8 cellular contexts compared by ENCODE assay signal in genomic region chr1:1943834-1944570, GRCh38. TPM values are rescaled to one million over a fixed set of nuclear protein-coding genes. Genes with fewer than 3 reads are reported as not detected.
DNase-seq lines count a peak whose midpoint lies in the region; ATAC-seq, FAIRE-seq and TF ChIP-seq lines count a peak whose summit lies in the region.

No MANE protein-coding gene starts in this region.

- peaks cover 13% of the 10 kb centered on the region for H3K79me2 ChIP-seq in HepG2 (ENCODE audit: insufficient read depth, low read length)

- no peak for TF ChIP-seq POLR2A in HepG2 (IDR thresholded peaks at IDR 0.05; ENCODE audit: insufficient read depth in 1 of 2, low read depth in 2 of 2, low read length in 2 of 2)

- in situ Hi-C loops in HepG2 (cut with HindIII; ENCODE audit: extremely low pct_ligation_motif_present, low pct_unique_long_range_greater_than_20kb) = no loop called here

- POLR2A ChIA-PET in WTC11 (lab: Charles Lee) = interaction anchor here (0.5 kb wide), 1 partner anchor 99 kb away, joined by 3 read pairs; no protein-coding TSS in a partner anchor
- POLR2A ChIA-PET in HepG2 (lab: Yijun Ruan, JAX) = interaction anchor here (0.6 to 4.3 kb wide), 11 partner anchors 8 to 103 kb away, joined by 3 to 55 read pairs (median 11); partner anchors contain the start of gene TMEM52

- H4K20me1 ChIP-seq in HepG2 (ENCODE audit: insufficient read depth, low read length) = 0 out of 2 replicates have a peak, but pooled peaks cover 3% of the 10 kb centered on the region

- intact Hi-C loops in HepG2 (cut with micrococcal nuclease; ENCODE audit: unreplicated experiment) = no loop called here

- ATAC-seq in WTC11 (peak; percentile 94), HepG2 (peak; percentile 77), HG03565 (IDR thresholded peaks at IDR 0.05; ENCODE audit: unreplicated experiment) (no peak)

- peak overlapping the region; percentile 43 for H3K4me3 Mint-ChIP-seq in WTC11

- CTCF ChIA-PET in WTC11 (lab: Charles Lee) = interaction anchor here (0.6 to 4.3 kb wide), 38 partner anchors 8 to 231 kb away, joined by 3 to 80 read pairs (median 4); partner anchors contain the start of genes CALML6, GABRD and PRKCZ
- CTCF ChIA-PET in HepG2 (lab: Yijun Ruan, JAX; ENCODE audit: low intra/inter-chr PET ratio, low total read pairs) = interaction anchor here (1.6 to 1.8 kb wide), 3 partner anchors 16 to 103 kb away, joined by 4 to 7 read pairs (median 5); no protein-coding TSS in a partner anchor

- H3K4me2 ChIP-seq in HepG2 (ENCODE audit: low read depth, low read length) = peak overlapping the region; percentile 95

- TF ChIP-seq CTCF in WTC11 (IDR thresholded peaks at IDR 0.05) (peak; percentile 91), HepG2 (CRISPR knock-in tag; IDR thresholded peaks at IDR 0.05) (peak; percentile 100)

- no peak overlapping the region; the same call in 1 of the 2 replicates for H3K27ac Mint-ChIP-seq in WTC11

- DNase-seq in Daoy (ENCODE audit: low read depth) = peak; percentile 70
- peak; percentile 34 for DNase-seq in M059J (ENCODE audit: low read depth)
- peak; percentile 85 for DNase-seq in WTC11 (ENCODE audit: low spot score)
- peak; percentile 32 for DNase-seq in central memory CD4-positive, alpha-beta T cell
- DNase-seq in HepG2 (ENCODE audit: low spot score) = peak; percentile 61
- peak; percentile 16 for DNase-seq in stimulated activated CD8-positive, alpha-beta memory T cell treated with anti-CD3 and anti-CD28 coated beads, Interleukin-12 subunit alpha, Interleukin-12 subunit beta, amount 100 ng/mL, for 24 hours (ENCODE audit: extremely low read depth)
- DNase-seq in ureter (ENCODE audit: low spot score) = no peak

- H3K27me3 Mint-ChIP-seq in WTC11 (ENCODE audit: low read depth) = no peaks in the 10 kb centered on the region

- FAIRE-seq in HepG2 (lab: Jason Lieb, UNC) = peak; percentile 51

- H3K9me3 ChIP-seq in HepG2 (ENCODE audit: low read length) = no peaks in the 10 kb centered on the region

- H3K4me3 ChIP-seq in HepG2 (replicated peaks in 1 of 3; ENCODE audit: insufficient read depth in 1 of 3, low read depth in 2 of 3, low read length in 3 of 3) = peak overlapping the region; percentile 67 to 87 (median 67)

- no peaks in the 10 kb centered on the region for H3K36me3 Mint-ChIP-seq in WTC11

- no peak for TF ChIP-seq EP300 in HepG2 (IDR thresholded peaks at IDR 0.05; ENCODE audit: low read depth in 2 of 2, low read length in 2 of 2)
- no peak; the same call in 1 of the 2 replicates for TF ChIP-seq EP300 in HepG2 (CRISPR knock-in tag; IDR thresholded peaks at IDR 0.05; ENCODE audit: borderline replicate concordance)

- 6% methylated on average over 9 of the region's 37 CpGs for WGBS in HepG2 (ENCODE audit: low lambda C conversion rate)

- H3K9ac ChIP-seq in HepG2 (ENCODE audit: insufficient read depth, low read depth, low read length) = peak overlapping the region; percentile 84

- peaks cover 80% of the 10 kb centered on the region for H3K4me1 ChIP-seq in HepG2 (ENCODE audit: insufficient read depth, low read length)

- H3K36me3 ChIP-seq in HepG2 (replicated peaks in 1 of 2; ENCODE audit: control insufficient read depth in 1 of 2, insufficient read depth in 2 of 2, low read length in 2 of 2) = no peaks in the 10 kb centered on the region; a peak in 1 of 5 replicates

- H2AFZ ChIP-seq in HepG2 (ENCODE audit: low read length) = no peak overlapping the region

- peak; percentile 70 for TF ChIP-seq RAD21 in HepG2 (CRISPR knock-in tag; IDR thresholded peaks at IDR 0.05)

- H3K27me3 ChIP-seq in HepG2 (ENCODE audit: control insufficient read depth in 1 of 2, insufficient read depth in 2 of 2, low read length in 2 of 2) = no peaks in the 10 kb centered on the region

- H3K27ac ChIP-seq in HepG2 (ENCODE audit: extremely low read length, insufficient read depth, low read length) = peak overlapping the region; percentile 91

- no TSS peak for BruUV-seq in HepG2 (replicated peaks; lab: Mats Ljungman, UMichigan)

- H3K9me3 Mint-ChIP-seq in WTC11 = no peaks in the 10 kb centered on the region

- peaks cover 4% of the 10 kb centered on the region; the same call in 1 of the 2 replicates for H3K4me1 Mint-ChIP-seq in WTC11

RNA-seq across cellular contexts. Expression of gene TMEM52, which starts 24.9 kb away (rescaled TPM):
- total RNA-seq in Daoy (2014; rRNA removed; shearing (Covaris generic)) = 0.23 and 0.33 TPM in 2 replicates
- total RNA-seq in M059J (2014; rRNA removed; shearing (Covaris generic)) = not detected in 2 replicates
- 15.0 to 21.9 TPM (median 20.0 TPM) in 3 replicates for total RNA-seq in WTC11 (2021)
- total RNA-seq in HepG2 (2016; rRNA removed; fragmentation: Illumina TruSeq; extraction: Trizol) = 12.9 and 18.7 TPM in 2 replicates
- 49.1 and 56.2 TPM in 2 replicates for total RNA-seq in HepG2 (2016; cell fraction: cytosol; rRNA removed; fragmentation: Illumina TruSeq; extraction: Trizol; ENCODE audit: low read depth)
- total RNA-seq in HepG2 (2016; cell fraction: insoluble cytoplasmic fraction; rRNA removed; fragmentation: Illumina TruSeq; extraction: Trizol) = 9.2 and 18.5 TPM in 2 replicates
- total RNA-seq in HepG2 (2016; cell fraction: membrane; rRNA removed; fragmentation: Illumina TruSeq; extraction: Trizol) = 52.4 and 62.3 TPM in 2 replicates
- total RNA-seq in HepG2 (2016; cell fraction: nucleus; rRNA removed; fragmentation: Illumina TruSeq; extraction: Trizol) = 7.7 and 11.9 TPM in 2 replicates
- polyA plus RNA-seq in HepG2 (2011; rRNA removed) = 13.2 and 15.3 TPM in 2 replicates
- 12.8 and 25.5 TPM in 2 replicates for polyA plus RNA-seq in HepG2 (2011; cell fraction: cytosol; rRNA removed)
- polyA plus RNA-seq in HepG2 (2011; cell fraction: nucleus; rRNA removed) = 29.4 and 36.3 TPM in 2 replicates
- 6.6 and 7.8 TPM in 2 replicates for polyA plus RNA-seq in HepG2 (2012)
- polyA plus RNA-seq in HepG2 (2016; cell fraction: cytosol; fragmentation: Illumina TruSeq; extraction: Trizol; ENCODE audit: low read depth) = 77.9 and 88.5 TPM in 2 replicates
- 13.6 and 17.5 TPM in 2 replicates for polyA plus RNA-seq in HepG2 (2016; cell fraction: insoluble cytoplasmic fraction; fragmentation: Illumina TruSeq; extraction: Trizol; ENCODE audit: low read depth)
- 69.4 and 73.4 TPM in 2 replicates for polyA plus RNA-seq in HepG2 (2016; cell fraction: membrane; fragmentation: Illumina TruSeq; extraction: Trizol; ENCODE audit: low read depth)
- polyA plus RNA-seq in HepG2 (2016; cell fraction: nucleus; fragmentation: Illumina TruSeq; extraction: Trizol; ENCODE audit: insufficient read depth, low read depth) = 21.1 and 21.2 TPM in 2 replicates
- polyA minus RNA-seq in HepG2 (2011; rRNA and poly(A)+ RNA removed; ENCODE audit: low replicate concordance) = 1.1 and 27.0 TPM in 2 replicates
- 7.6 and 7.8 TPM in 2 replicates for polyA minus RNA-seq in HepG2 (2011; cell fraction: cytosol; rRNA and poly(A)+ RNA removed)
- polyA minus RNA-seq in HepG2 (2011; cell fraction: nucleus; rRNA and poly(A)+ RNA removed) = 2.3 and 2.6 TPM in 2 replicates
- not detected for total RNA-seq in ureter

RNA-seq across cellular contexts. Expression of gene CALML6, which starts 28.9 kb away (rescaled TPM):
- total RNA-seq in Daoy (2014; rRNA removed; shearing (Covaris generic)) = 0.23 TPM in 1 of 2 replicates, not detected in the other
- total RNA-seq in M059J (2014; rRNA removed; shearing (Covaris generic)) = not detected in 2 replicates
- 0.87 to 2.1 TPM (median 1.9 TPM) in 3 replicates for total RNA-seq in WTC11 (2021)
- 0.11 TPM in 1 of 2 replicates, not detected in the other for total RNA-seq in HepG2 (2016; rRNA removed; fragmentation: Illumina TruSeq; extraction: Trizol)
- total RNA-seq in HepG2 (2016; cell fraction: cytosol; rRNA removed; fragmentation: Illumina TruSeq; extraction: Trizol; ENCODE audit: low read depth) = not detected in 2 replicates
- total RNA-seq in HepG2 (2016; cell fraction: insoluble cytoplasmic fraction; rRNA removed; fragmentation: Illumina TruSeq; extraction: Trizol) = 0.13 TPM in 1 of 2 replicates, not detected in the other
- total RNA-seq in HepG2 (2016; cell fraction: membrane; rRNA removed; fragmentation: Illumina TruSeq; extraction: Trizol) = not detected in 2 replicates
- not detected in 2 replicates for total RNA-seq in HepG2 (2016; cell fraction: nucleus; rRNA removed; fragmentation: Illumina TruSeq; extraction: Trizol)
- 0.12 TPM in 1 of 2 replicates, not detected in the other for polyA plus RNA-seq in HepG2 (2011; rRNA removed)
- not detected in 2 replicates for polyA plus RNA-seq in HepG2 (2011; cell fraction: cytosol; rRNA removed)
- 0.80 and 1.5 TPM in 2 replicates for polyA plus RNA-seq in HepG2 (2011; cell fraction: nucleus; rRNA removed)
- polyA plus RNA-seq in HepG2 (2012) = not detected in 2 replicates
- not detected in 2 replicates for polyA plus RNA-seq in HepG2 (2016; cell fraction: cytosol; fragmentation: Illumina TruSeq; extraction: Trizol; ENCODE audit: low read depth)
- not detected in 2 replicates for polyA plus RNA-seq in HepG2 (2016; cell fraction: insoluble cytoplasmic fraction; fragmentation: Illumina TruSeq; extraction: Trizol; ENCODE audit: low read depth)
- not detected in 2 replicates for polyA plus RNA-seq in HepG2 (2016; cell fraction: membrane; fragmentation: Illumina TruSeq; extraction: Trizol; ENCODE audit: low read depth)
- polyA plus RNA-seq in HepG2 (2016; cell fraction: nucleus; fragmentation: Illumina TruSeq; extraction: Trizol; ENCODE audit: insufficient read depth, low read depth) = 0.38 and 0.87 TPM in 2 replicates
- not detected in 2 replicates for polyA minus RNA-seq in HepG2 (2011; rRNA and poly(A)+ RNA removed; ENCODE audit: low replicate concordance)
- polyA minus RNA-seq in HepG2 (2011; cell fraction: cytosol; rRNA and poly(A)+ RNA removed) = not detected in 2 replicates
- 0.64 TPM in 1 of 2 replicates, not detected in the other for polyA minus RNA-seq in HepG2 (2011; cell fraction: nucleus; rRNA and poly(A)+ RNA removed)
- 0.29 TPM for total RNA-seq in ureter

RNA-seq across cellular contexts. Expression of gene GNB1, which starts 53.1 kb away (rescaled TPM):
- 49.3 and 50.1 TPM in 2 replicates for total RNA-seq in Daoy (2014; rRNA removed; shearing (Covaris generic))
- 80.3 and 137 TPM in 2 replicates for total RNA-seq in M059J (2014; rRNA removed; shearing (Covaris generic))
- total RNA-seq in WTC11 (2021) = 339 to 383 TPM (median 360 TPM) in 3 replicates
- total RNA-seq in HepG2 (2016; rRNA removed; fragmentation: Illumina TruSeq; extraction: Trizol) = 66.2 and 76.7 TPM in 2 replicates
- 98.5 and 108 TPM in 2 replicates for total RNA-seq in HepG2 (2016; cell fraction: cytosol; rRNA removed; fragmentation: Illumina TruSeq; extraction: Trizol; ENCODE audit: low read depth)
- 68.2 and 68.8 TPM in 2 replicates for total RNA-seq in HepG2 (2016; cell fraction: insoluble cytoplasmic fraction; rRNA removed; fragmentation: Illumina TruSeq; extraction: Trizol)
- 163 and 168 TPM in 2 replicates for total RNA-seq in HepG2 (2016; cell fraction: membrane; rRNA removed; fragmentation: Illumina TruSeq; extraction: Trizol)
- total RNA-seq in HepG2 (2016; cell fraction: nucleus; rRNA removed; fragmentation: Illumina TruSeq; extraction: Trizol) = 45.2 and 49.3 TPM in 2 replicates
- 327 and 345 TPM in 2 replicates for polyA plus RNA-seq in HepG2 (2011; rRNA removed)
- polyA plus RNA-seq in HepG2 (2011; cell fraction: cytosol; rRNA removed) = 278 and 286 TPM in 2 replicates
- polyA plus RNA-seq in HepG2 (2011; cell fraction: nucleus; rRNA removed) = 169 and 179 TPM in 2 replicates
- 196 and 197 TPM in 2 replicates for polyA plus RNA-seq in HepG2 (2012)
- polyA plus RNA-seq in HepG2 (2016; cell fraction: cytosol; fragmentation: Illumina TruSeq; extraction: Trizol; ENCODE audit: low read depth) = 302 and 370 TPM in 2 replicates
- polyA plus RNA-seq in HepG2 (2016; cell fraction: insoluble cytoplasmic fraction; fragmentation: Illumina TruSeq; extraction: Trizol; ENCODE audit: low read depth) = 201 and 257 TPM in 2 replicates
- 387 and 445 TPM in 2 replicates for polyA plus RNA-seq in HepG2 (2016; cell fraction: membrane; fragmentation: Illumina TruSeq; extraction: Trizol; ENCODE audit: low read depth)
- 156 and 160 TPM in 2 replicates for polyA plus RNA-seq in HepG2 (2016; cell fraction: nucleus; fragmentation: Illumina TruSeq; extraction: Trizol; ENCODE audit: insufficient read depth, low read depth)
- polyA minus RNA-seq in HepG2 (2011; rRNA and poly(A)+ RNA removed; ENCODE audit: low replicate concordance) = 349 and 450 TPM in 2 replicates
- polyA minus RNA-seq in HepG2 (2011; cell fraction: cytosol; rRNA and poly(A)+ RNA removed) = 168 and 187 TPM in 2 replicates
- polyA minus RNA-seq in HepG2 (2011; cell fraction: nucleus; rRNA and poly(A)+ RNA removed) = 63.1 and 70.6 TPM in 2 replicates
- 304 TPM for total RNA-seq in ureter

RNA-seq across cellular contexts. Expression of gene CFAP74, which starts 59.6 kb away (rescaled TPM):
- not detected in 2 replicates for total RNA-seq in Daoy (2014; rRNA removed; shearing (Covaris generic))
- total RNA-seq in M059J (2014; rRNA removed; shearing (Covaris generic)) = not detected in 2 replicates
- 0.34 to 0.39 TPM (median 0.35 TPM) in 3 replicates for total RNA-seq in WTC11 (2021)
- total RNA-seq in HepG2 (2016; rRNA removed; fragmentation: Illumina TruSeq; extraction: Trizol) = 0.27 TPM in 1 of 2 replicates, not detected in the other
- total RNA-seq in HepG2 (2016; cell fraction: cytosol; rRNA removed; fragmentation: Illumina TruSeq; extraction: Trizol; ENCODE audit: low read depth) = 0.09 TPM in 1 of 2 replicates, not detected in the other
- total RNA-seq in HepG2 (2016; cell fraction: insoluble cytoplasmic fraction; rRNA removed; fragmentation: Illumina TruSeq; extraction: Trizol) = 0.09 and 0.10 TPM in 2 replicates
- 0.07 and 0.09 TPM in 2 replicates for total RNA-seq in HepG2 (2016; cell fraction: membrane; rRNA removed; fragmentation: Illumina TruSeq; extraction: Trizol)
- 0.28 and 0.66 TPM in 2 replicates for total RNA-seq in HepG2 (2016; cell fraction: nucleus; rRNA removed; fragmentation: Illumina TruSeq; extraction: Trizol)
- polyA plus RNA-seq in HepG2 (2011; rRNA removed) = 0.57 and 0.62 TPM in 2 replicates
- polyA plus RNA-seq in HepG2 (2011; cell fraction: cytosol; rRNA removed) = 0.13 TPM in 2 replicates
- 4.1 and 5.0 TPM in 2 replicates for polyA plus RNA-seq in HepG2 (2011; cell fraction: nucleus; rRNA removed)
- 0.67 and 2.1 TPM in 2 replicates for polyA plus RNA-seq in HepG2 (2012)
- polyA plus RNA-seq in HepG2 (2016; cell fraction: cytosol; fragmentation: Illumina TruSeq; extraction: Trizol; ENCODE audit: low read depth) = 0.05 TPM in 1 of 2 replicates, not detected in the other
- polyA plus RNA-seq in HepG2 (2016; cell fraction: insoluble cytoplasmic fraction; fragmentation: Illumina TruSeq; extraction: Trizol; ENCODE audit: low read depth) = 0.08 and 0.10 TPM in 2 replicates
- polyA plus RNA-seq in HepG2 (2016; cell fraction: membrane; fragmentation: Illumina TruSeq; extraction: Trizol; ENCODE audit: low read depth) = 0.11 TPM in 1 of 2 replicates, not detected in the other
- 0.48 and 0.64 TPM in 2 replicates for polyA plus RNA-seq in HepG2 (2016; cell fraction: nucleus; fragmentation: Illumina TruSeq; extraction: Trizol; ENCODE audit: insufficient read depth, low read depth)
- polyA minus RNA-seq in HepG2 (2011; rRNA and poly(A)+ RNA removed; ENCODE audit: low replicate concordance) = 0.56 TPM in 1 of 2 replicates, not detected in the other
- polyA minus RNA-seq in HepG2 (2011; cell fraction: cytosol; rRNA and poly(A)+ RNA removed) = 0.20 TPM in 1 of 2 replicates, not detected in the other
- 0.77 and 0.99 TPM in 2 replicates for polyA minus RNA-seq in HepG2 (2011; cell fraction: nucleus; rRNA and poly(A)+ RNA removed)
- 0.83 TPM for total RNA-seq in ureter
